24 cellular contexts compared by ENCODE assay signal in genomic region chr22:20230777-20231420, GRCh38.
"Had no signal": no experiment of that assay in that cellular context is flagged by ENCODE, and none has a peak within 500 bp of the region (broad histone marks: within the 10 kb centered on the region; RNA-seq: fewer than 3 reads in every experiment).

No MANE protein-coding gene starts in this region.

- H3K36me3 ChIP-seq: colonic mucosa, left ventricle myocardium inferior, lower lobe of right lung, ovary, right atrium auricular region, sigmoid colon, tibial nerve, upper lobe of right lung had no signal

- DNase-seq: colonic mucosa; dermis blood vessel endothelial cell; effector CD4-positive, alpha-beta T cell; endodermal cell; erythroblast; foreskin keratinocyte; immature natural killer cell; left ventricle myocardium inferior; lower lobe of right lung; natural killer cell; ovary; sigmoid colon; stimulated activated CD4-positive, alpha-beta T cell treated with anti-CD3 and anti-CD28 coated beads, Interleukin-2, amount 100 ng/mL, for 24 hours; stimulated activated CD4-positive, alpha-beta T cell treated with anti-CD3 and anti-CD28 coated beads, Interleukin-4, amount 100 ng/mL, for 4 hours; stimulated activated naive B cell treated with anti-CD40 and anti-IgM and Interleukin-4, amounts not matched to agents 10 μg/mL and 1 μg/mL and 100 μg/mL, for 72 hours; upper lobe of right lung had no signal

- FAIRE-seq: endothelial cell of umbilical vein, keratinocyte had no signal

- H3K4me1 ChIP-seq: colonic mucosa, foreskin keratinocyte, sigmoid colon had no signal

- H3K27me3 ChIP-seq: colonic mucosa, ovary, right atrium auricular region, sigmoid colon, upper lobe of right lung had no signal

- H3K4me1 Mint-ChIP-seq: endodermal cell; immature natural killer cell; memory B cell; natural killer cell; stimulated activated naive B cell treated with anti-CD40 and anti-IgM and Interleukin-4, amounts not matched to agents 10 μg/mL and 1 μg/mL and 100 μg/mL, for 72 hours had no signal

- H3K4me3 Mint-ChIP-seq: endodermal cell; immature natural killer cell; memory B cell; mesothelial cell of epicardium; natural killer cell; neural crest cell; stimulated activated naive B cell treated with anti-CD40 and anti-IgM and Interleukin-4, amounts not matched to agents 10 μg/mL and 1 μg/mL and 100 μg/mL, for 72 hours had no signal

- ATAC-seq: foreskin keratinocyte; natural killer cell; stimulated activated naive B cell treated with anti-CD40 and anti-IgM and Interleukin-4, amounts not matched to agents 10 μg/mL and 1 μg/mL and 100 μg/mL, for 72 hours had no signal

- H3K9me3 ChIP-seq: colonic mucosa, left ventricle myocardium inferior, lower lobe of right lung, ovary, right atrium auricular region, sigmoid colon, tibial nerve, upper lobe of right lung had no signal

- H3K36me3 Mint-ChIP-seq: immature natural killer cell; memory B cell; mesothelial cell of epicardium; natural killer cell; stimulated activated naive B cell treated with anti-CD40 and anti-IgM and Interleukin-4, amounts not matched to agents 10 μg/mL and 1 μg/mL and 100 μg/mL, for 72 hours had no signal

- H3K27ac ChIP-seq: colonic mucosa, foreskin keratinocyte, left ventricle myocardium inferior, lower lobe of right lung, ovary, right atrium auricular region, sigmoid colon, skin epidermis, tibial nerve, upper lobe of right lung had no signal

- H3K9me3 Mint-ChIP-seq: endodermal cell; immature natural killer cell; memory B cell; mesothelial cell of epicardium; natural killer cell; neural crest cell; stimulated activated naive B cell treated with anti-CD40 and anti-IgM and Interleukin-4, amounts not matched to agents 10 μg/mL and 1 μg/mL and 100 μg/mL, for 72 hours had no signal

- H3K27ac Mint-ChIP-seq: endodermal cell; immature natural killer cell; memory B cell; mesothelial cell of epicardium; natural killer cell; stimulated activated naive B cell treated with anti-CD40 and anti-IgM and Interleukin-4, amounts not matched to agents 10 μg/mL and 1 μg/mL and 100 μg/mL, for 72 hours had no signal

- H3K27me3 Mint-ChIP-seq: stimulated activated naive B cell treated with anti-CD40 and anti-IgM and Interleukin-4, amounts not matched to agents 10 μg/mL and 1 μg/mL and 100 μg/mL, for 72 hours had no signal

- H3K4me3 ChIP-seq: colonic mucosa, left ventricle myocardium inferior, lower lobe of right lung, ovary, right atrium auricular region, sigmoid colon, skin epidermis, tibial nerve, upper lobe of right lung had no signal
